Comparison of ENCODE assay signal across 15 cellular contexts in genomic region chr11:16795146-16795545, GRCh38. TPM values are rescaled to one million over a fixed set of nuclear protein-coding genes. Genes with fewer than 3 reads are reported as not detected.
A peak's percentile ranks its signal among the peaks of the same experiment; 100 is the strongest.
DNase-seq lines count a peak whose midpoint lies in the region; TF ChIP-seq lines count a peak whose summit lies in the region.
"Had no signal": no experiment of that assay in that cellular context is flagged by ENCODE, and none has a peak within 500 bp of the region (broad histone marks: within the 10 kb centered on the region; RNA-seq: fewer than 3 reads in every experiment).

No MANE protein-coding gene starts in this region.

- peak overlapping the region; percentile 66 for H3K27ac ChIP-seq in neutrophil
- no peak overlapping the region for H3K27ac ChIP-seq in SJCRH30
- H3K27ac ChIP-seq: tibial artery had no signal

- no peaks in the 10 kb centered on the region for H3K27me3 Mint-ChIP-seq in CD14-positive monocyte (ENCODE audit: low read depth in 3 of 3)
- no peaks in the 10 kb centered on the region for H3K27me3 Mint-ChIP-seq in activated T-helper 2 cell treated with anti-CD3 and anti-CD28 coated beads, Interferon-gamma antibody, Interleukin-2, Interleukin-4, amounts not matched to agents 10 μg/mL and 5 μg/mL and 100 μg/mL, durations not matched to agents 14 hours and 24 hours and 36 hours (ENCODE audit: low read depth)
- H3K27me3 Mint-ChIP-seq: activated naive CD8-positive, alpha-beta T cell had no signal

- H3K4me3 ChIP-seq in neutrophil (ENCODE audit: low read depth in 1 of 2, low read length in 1 of 2) (no peak overlapping the region), SJCRH30 (no peak overlapping the region), foreskin fibroblast (ENCODE audit: low read depth in 1 of 2, low read length in 2 of 2) (no peak overlapping the region)
- H3K4me3 ChIP-seq: Peyer's patch, tibial artery had no signal

- peak overlapping the region; percentile 89 to 97 (median 94) for H3K27ac Mint-ChIP-seq in CD14-positive monocyte
- peak overlapping the region; percentile 24 for H3K27ac Mint-ChIP-seq in activated T-helper 2 cell treated with anti-CD3 and anti-CD28 coated beads, Interferon-gamma antibody, Interleukin-2, Interleukin-4, amounts not matched to agents 10 μg/mL and 5 μg/mL and 100 μg/mL, durations not matched to agents 14 hours and 24 hours and 36 hours
- H3K27ac Mint-ChIP-seq: activated naive CD8-positive, alpha-beta T cell had no signal

- H3K9me3 ChIP-seq in neutrophil (no peaks in the 10 kb centered on the region), SJCRH30 (replicated peaks) (no peaks in the 10 kb centered on the region)
- H3K9me3 ChIP-seq: BE2C, Peyer's patch, tibial artery had no signal

- intact Hi-C loops in CD14-positive monocyte (cut with micrococcal nuclease): no loop called here
- intact Hi-C loops in activated T-helper 2 cell treated with anti-CD3 and anti-CD28 coated beads, Interferon-gamma antibody, Interleukin-2, Interleukin-4, amounts not matched to agents 10 μg/mL and 5 μg/mL and 100 μg/mL, durations not matched to agents 14 hours and 24 hours and 36 hours (cut with micrococcal nuclease): no loop called here

- H3K27me3 ChIP-seq in neutrophil: no peaks in the 10 kb centered on the region
- H3K27me3 ChIP-seq in SJCRH30: no peaks in the 10 kb centered on the region
- H3K27me3 ChIP-seq: BE2C, Peyer's patch, tibial artery had no signal

- no peak for TF ChIP-seq CTCF in CD14-positive monocyte (IDR thresholded peaks at IDR 0.05)
- TF ChIP-seq CTCF in neutrophil (IDR thresholded peaks at IDR 0.05): no peak
- no peak for TF ChIP-seq CTCF in foreskin fibroblast (IDR thresholded peaks at IDR 0.05; ENCODE audit: low read depth, low read length)

- DNase-seq in CD14-positive monocyte (ENCODE audit: low spot score): no peak
- peak; percentile 23 for DNase-seq in KG1 (lab: John Stamatoyannopoulos, UW)
- no peak for DNase-seq in activated T-helper 2 cell treated with anti-CD3 and anti-CD28 coated beads, Interferon-gamma antibody, Interleukin-2, Interleukin-4, amounts not matched to agents 10 μg/mL and 5 μg/mL and 100 μg/mL, durations not matched to agents 14 hours and 24 hours and 36 hours (ENCODE audit: low spot score)
- no peak for DNase-seq in SJCRH30
- DNase-seq in amygdala (lab: John Stamatoyannopoulos, UW): no peak
- DNase-seq in DMS153 (lab: John Stamatoyannopoulos, UW): no peak
- no peak for DNase-seq in foreskin fibroblast
- DNase-seq: BE2C, IMR-90, islet precursor cell, NCI-H524 had no signal

- H3K9me3 Mint-ChIP-seq in CD14-positive monocyte: no peaks in the 10 kb centered on the region
- H3K9me3 Mint-ChIP-seq in activated T-helper 2 cell treated with anti-CD3 and anti-CD28 coated beads, Interferon-gamma antibody, Interleukin-2, Interleukin-4, amounts not matched to agents 10 μg/mL and 5 μg/mL and 100 μg/mL, durations not matched to agents 14 hours and 24 hours and 36 hours: no peaks in the 10 kb centered on the region

- H3K4me3 Mint-ChIP-seq in CD14-positive monocyte: peak overlapping the region; percentile 49 to 81
- no peak overlapping the region for H3K4me3 Mint-ChIP-seq in activated T-helper 2 cell treated with anti-CD3 and anti-CD28 coated beads, Interferon-gamma antibody, Interleukin-2, Interleukin-4, amounts not matched to agents 10 μg/mL and 5 μg/mL and 100 μg/mL, durations not matched to agents 14 hours and 24 hours and 36 hours (ENCODE audit: low read depth)
- H3K4me3 Mint-ChIP-seq: activated naive CD8-positive, alpha-beta T cell had no signal

- peaks cover 50% of the 10 kb centered on the region for H3K4me1 Mint-ChIP-seq in CD14-positive monocyte
- peaks cover 34% of the 10 kb centered on the region for H3K4me1 Mint-ChIP-seq in activated T-helper 2 cell treated with anti-CD3 and anti-CD28 coated beads, Interferon-gamma antibody, Interleukin-2, Interleukin-4, amounts not matched to agents 10 μg/mL and 5 μg/mL and 100 μg/mL, durations not matched to agents 14 hours and 24 hours and 36 hours (ENCODE audit: low read depth)

- H3K4me1 ChIP-seq in neutrophil (ENCODE audit: control insufficient read depth in 1 of 2, insufficient read depth in 1 of 2, low read depth in 1 of 2, low read length in 1 of 2) (peaks cover 18 to 22% of the 10 kb centered on the region in 2 experiments), SJCRH30 (peaks cover 18% of the 10 kb centered on the region)
- H3K4me1 ChIP-seq: BE2C, Peyer's patch had no signal

- H3K36me3 ChIP-seq in neutrophil: no peaks in the 10 kb centered on the region
- no peaks in the 10 kb centered on the region for H3K36me3 ChIP-seq in SJCRH30
- H3K36me3 ChIP-seq: BE2C had no signal

- peaks cover 0 to 2% of the 10 kb centered on the region in 2 donors for H3K36me3 Mint-ChIP-seq in CD14-positive monocyte
- peaks cover 27% of the 10 kb centered on the region for H3K36me3 Mint-ChIP-seq in activated T-helper 2 cell treated with anti-CD3 and anti-CD28 coated beads, Interferon-gamma antibody, Interleukin-2, Interleukin-4, amounts not matched to agents 10 μg/mL and 5 μg/mL and 100 μg/mL, durations not matched to agents 14 hours and 24 hours and 36 hours (ENCODE audit: low read depth)
- H3K36me3 Mint-ChIP-seq: activated naive CD8-positive, alpha-beta T cell had no signal

RNA-seq across cellular contexts. Expression of gene C11orf58, which starts 56.7 kb away (rescaled TPM):
- polyA plus RNA-seq in CD14-positive monocyte: 100 to 1,000 TPM in 1 of 2 donors, 10 to 100 TPM in 1; 94.5 to 102 TPM
- 135 and 162 TPM in 2 replicates for total RNA-seq in activated T-helper 2 cell treated with anti-CD3 and anti-CD28 coated beads, Interferon-gamma antibody, Interleukin-2, Interleukin-4, amounts not matched to agents 10 μg/mL and 5 μg/mL and 100 μg/mL, durations not matched to agents 14 hours and 24 hours and 36 hours
- 201 and 237 TPM in 2 replicates for total RNA-seq in SJCRH30 (2014; rRNA removed; shearing (Covaris generic))
